ENCODE assay signal across 13 cellular contexts in the genomic region with DNA sequence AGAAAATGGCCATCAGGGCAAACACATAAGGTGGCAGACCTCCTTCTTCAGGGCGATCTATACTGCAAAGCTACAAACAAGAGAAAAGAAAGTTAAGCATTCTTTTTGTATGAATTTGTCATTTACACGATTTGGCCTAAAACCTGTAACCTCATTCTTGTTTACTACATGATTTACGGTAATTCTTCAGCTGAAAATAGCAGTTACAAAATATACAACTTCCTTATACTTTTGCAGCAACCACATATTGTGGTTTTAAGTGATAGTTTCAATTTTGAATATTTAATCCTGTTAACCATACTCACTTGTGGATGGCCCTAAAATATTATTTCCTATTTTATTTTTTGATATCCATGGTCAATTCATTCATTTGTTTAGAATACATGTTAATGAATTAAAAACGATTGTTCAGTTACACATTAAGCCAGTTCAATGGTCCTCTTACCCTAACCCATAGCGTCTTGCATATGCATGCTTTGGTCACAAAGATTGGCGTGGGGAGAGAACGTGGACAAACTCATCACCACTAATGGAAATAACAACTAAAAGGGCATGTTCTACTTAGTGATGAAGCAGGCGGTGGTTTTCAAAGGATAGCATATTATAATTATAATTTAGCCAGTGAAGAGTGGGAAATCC. TPM values are rescaled to one million over a fixed set of nuclear protein-coding genes. Genes with fewer than 3 reads are reported as not detected.
DNase-seq lines count a peak whose midpoint lies in the region; ATAC-seq and TF ChIP-seq lines count a peak whose summit lies in the region.
"Had no signal": no experiment of that assay in that cellular context is flagged by ENCODE, and none has a peak within 500 bp of the region (broad histone marks: within the 10 kb centered on the region; RNA-seq: fewer than 3 reads in every experiment).

No MANE protein-coding gene starts in this region.

- no peak for DNase-seq in activated CD8-positive, alpha-beta memory T cell treated with anti-CD3 and anti-CD28 coated beads, Interleukin-2, amount 10 ng/mL, durations not matched to agents 7 days and 5 days
- DNase-seq in activated CD8-positive, alpha-beta memory T cell treated with anti-CD3 and anti-CD28 coated beads for 24 hours, result no peak
- no peak for DNase-seq in activated CD8-positive, alpha-beta T cell treated with anti-CD3 and anti-CD28 coated beads for 36 hours
- no peak for DNase-seq in stimulated activated naive B cell treated with anti-CD40 and anti-IgM and Interleukin-4, amounts not matched to agents 10 μg/mL and 1 μg/mL and 100 μg/mL, for 72 hours
- DNase-seq in lower leg skin (ENCODE audit: low spot score in 2 of 2) (no peak), mesenteric fat pad (ENCODE audit: low spot score) (no peak)
- DNase-seq: ACHN, GM23248, hippocampal formation had no signal

- no peak for TF ChIP-seq POLR2A in lower leg skin (IDR thresholded peaks at IDR 0.05)

- H3K9me3 Mint-ChIP-seq in activated CD8-positive, alpha-beta memory T cell treated with anti-CD3 and anti-CD28 coated beads, Interleukin-2, amount 10 ng/mL, durations not matched to agents 7 days and 5 days (ENCODE audit: low read depth), result no peaks in the 10 kb centered on the region
- no peaks in the 10 kb centered on the region for H3K9me3 Mint-ChIP-seq in activated CD8-positive, alpha-beta T cell treated with anti-CD3 and anti-CD28 coated beads for 36 hours
- H3K9me3 Mint-ChIP-seq in stimulated activated naive B cell treated with anti-CD40 and anti-IgM and Interleukin-4, amounts not matched to agents 10 μg/mL and 1 μg/mL and 100 μg/mL, for 72 hours, result peaks cover 0 to 2% of the 10 kb centered on the region in 2 donors

- 86 to 88% methylated on average over 8 of the region's 8 CpGs for WGBS in lower leg skin, 2 donors

- POLR2A ChIA-PET in activated CD8-positive, alpha-beta T cell treated with anti-CD3 and anti-CD28 coated beads for 36 hours (lab: Charles Lee), result interaction anchor here (0.9 to 1.1 kb wide), 2 partner anchors 10 to 63 kb away, joined by 3 to 4 read pairs; no protein-coding TSS in a partner anchor

- TF ChIP-seq CTCF in activated CD8-positive, alpha-beta T cell treated with anti-CD3 and anti-CD28 coated beads for 36 hours (IDR thresholded peaks at IDR 0.05), result no peak
- TF ChIP-seq CTCF in lower leg skin (IDR thresholded peaks at IDR 0.05), result no peak

- peaks cover 85% of the 10 kb centered on the region for H3K36me3 Mint-ChIP-seq in activated CD8-positive, alpha-beta memory T cell treated with anti-CD3 and anti-CD28 coated beads, Interleukin-2, amount 10 ng/mL, durations not matched to agents 7 days and 5 days
- H3K36me3 Mint-ChIP-seq in activated CD8-positive, alpha-beta T cell treated with anti-CD3 and anti-CD28 coated beads for 36 hours (ENCODE audit: low read depth), result peaks cover 83% of the 10 kb centered on the region
- peaks cover 42 to 67% of the 10 kb centered on the region in 2 donors for H3K36me3 Mint-ChIP-seq in stimulated activated naive B cell treated with anti-CD40 and anti-IgM and Interleukin-4, amounts not matched to agents 10 μg/mL and 1 μg/mL and 100 μg/mL, for 72 hours

- no peaks in the 10 kb centered on the region for H3K27me3 Mint-ChIP-seq in activated CD8-positive, alpha-beta memory T cell treated with anti-CD3 and anti-CD28 coated beads, Interleukin-2, amount 10 ng/mL, durations not matched to agents 7 days and 5 days
- no peaks in the 10 kb centered on the region for H3K27me3 Mint-ChIP-seq in activated CD8-positive, alpha-beta T cell treated with anti-CD3 and anti-CD28 coated beads for 36 hours
- H3K27me3 Mint-ChIP-seq in stimulated activated naive B cell treated with anti-CD40 and anti-IgM and Interleukin-4, amounts not matched to agents 10 μg/mL and 1 μg/mL and 100 μg/mL, for 72 hours, result no peaks in the 10 kb centered on the region

- intact Hi-C loops in activated CD8-positive, alpha-beta T cell treated with anti-CD3 and anti-CD28 coated beads for 36 hours (cut with micrococcal nuclease), result loop anchor here (5.0 kb wide), 1 partner anchor 40 kb away; no protein-coding TSS in a partner anchor
- intact Hi-C loops in lower leg skin (cut with DNase I; ENCODE audit: low total_unique reads), result no loop called here

- no peak overlapping the region for H3K4me3 ChIP-seq in lower leg skin (ENCODE audit: low read depth, poor library complexity, severe bottlenecking)
- H3K4me3 ChIP-seq: GM23248, SK-N-MC, tibial nerve had no signal

- CTCF ChIA-PET in activated CD8-positive, alpha-beta memory T cell treated with anti-CD3 and anti-CD28 coated beads, Interleukin-2, amount 10 ng/mL, durations not matched to agents 7 days and 5 days (lab: Charles Lee), result interaction anchor here (0.8 to 5.6 kb wide), 2 partner anchors 8 to 13 kb away, joined by 3 to 33 read pairs; no protein-coding TSS in a partner anchor
- CTCF ChIA-PET in activated CD8-positive, alpha-beta T cell treated with anti-CD3 and anti-CD28 coated beads for 36 hours (lab: Charles Lee), result no interaction called here

- ATAC-seq in activated CD8-positive, alpha-beta memory T cell treated with anti-CD3 and anti-CD28 coated beads, Interleukin-2, amount 10 ng/mL, durations not matched to agents 7 days and 5 days, result peak; percentile 60
- ATAC-seq in HG03378 (IDR thresholded peaks at IDR 0.05; ENCODE audit: unreplicated experiment) (peak; percentile 37), HG03439 (IDR thresholded peaks at IDR 0.05; ENCODE audit: unreplicated experiment) (no peak)
- ATAC-seq in activated CD8-positive, alpha-beta T cell treated with anti-CD3 and anti-CD28 coated beads for 36 hours, result peak; percentile 43
- ATAC-seq in stimulated activated naive B cell treated with anti-CD40 and anti-IgM and Interleukin-4, amounts not matched to agents 10 μg/mL and 1 μg/mL and 100 μg/mL, for 72 hours (replicated peaks), result peak; percentile 60 to 67

- peaks cover 43% of the 10 kb centered on the region for H3K4me1 Mint-ChIP-seq in activated CD8-positive, alpha-beta memory T cell treated with anti-CD3 and anti-CD28 coated beads, Interleukin-2, amount 10 ng/mL, durations not matched to agents 7 days and 5 days
- H3K4me1 Mint-ChIP-seq in activated CD8-positive, alpha-beta T cell treated with anti-CD3 and anti-CD28 coated beads for 36 hours (ENCODE audit: low read depth), result peaks cover 49% of the 10 kb centered on the region
- peaks cover 15 to 19% of the 10 kb centered on the region in 2 donors for H3K4me1 Mint-ChIP-seq in stimulated activated naive B cell treated with anti-CD40 and anti-IgM and Interleukin-4, amounts not matched to agents 10 μg/mL and 1 μg/mL and 100 μg/mL, for 72 hours

- H3K27ac Mint-ChIP-seq in activated CD8-positive, alpha-beta memory T cell treated with anti-CD3 and anti-CD28 coated beads, Interleukin-2, amount 10 ng/mL, durations not matched to agents 7 days and 5 days, result peak overlapping the region; percentile 96
- peak overlapping the region; percentile 57 for H3K27ac Mint-ChIP-seq in activated CD8-positive, alpha-beta T cell treated with anti-CD3 and anti-CD28 coated beads for 36 hours
- peak overlapping the region; percentile 32 for H3K27ac Mint-ChIP-seq in stimulated activated naive B cell treated with anti-CD40 and anti-IgM and Interleukin-4, amounts not matched to agents 10 μg/mL and 1 μg/mL and 100 μg/mL, for 72 hours

- H3K4me3 Mint-ChIP-seq in activated CD8-positive, alpha-beta memory T cell treated with anti-CD3 and anti-CD28 coated beads, Interleukin-2, amount 10 ng/mL, durations not matched to agents 7 days and 5 days, result peak overlapping the region; percentile 81
- peak overlapping the region; percentile 67 for H3K4me3 Mint-ChIP-seq in activated CD8-positive, alpha-beta T cell treated with anti-CD3 and anti-CD28 coated beads for 36 hours
- peak overlapping the region; percentile 4 to 39 for H3K4me3 Mint-ChIP-seq in stimulated activated naive B cell treated with anti-CD40 and anti-IgM and Interleukin-4, amounts not matched to agents 10 μg/mL and 1 μg/mL and 100 μg/mL, for 72 hours

RNA-seq across cellular contexts. Expression of a gene that starts 16.6 kb away (rescaled TPM):
- 10 to 100 TPM; 44.9 to 46.7 TPM for total RNA-seq in activated CD8-positive, alpha-beta memory T cell treated with anti-CD3 and anti-CD28 coated beads, Interleukin-2, amount 10 ng/mL, durations not matched to agents 7 days and 5 days
- total RNA-seq in activated CD8-positive, alpha-beta T cell treated with anti-CD3 and anti-CD28 coated beads for 36 hours, result 10 to 100 TPM; 32.0 to 33.6 TPM
- total RNA-seq in lower leg skin (100 to 1,000 TPM in 1 of 4 donors, 10 to 100 TPM in 3; 75.9 to 132 (median 89.5) TPM), mesenteric fat pad (30.2 TPM)

RNA-seq across cellular contexts. Expression of a gene that starts 55.2 kb away (rescaled TPM):
- 10 to 100 TPM; 16.3 to 20.0 TPM for total RNA-seq in activated CD8-positive, alpha-beta memory T cell treated with anti-CD3 and anti-CD28 coated beads, Interleukin-2, amount 10 ng/mL, durations not matched to agents 7 days and 5 days
- 10 to 100 TPM; 33.3 to 35.0 TPM for total RNA-seq in activated CD8-positive, alpha-beta T cell treated with anti-CD3 and anti-CD28 coated beads for 36 hours
- total RNA-seq in lower leg skin (10 to 100 TPM; 24.1 to 36.1 (median 27.6) TPM), mesenteric fat pad (45.2 TPM)

Comparison
In these comparisons a context has a peak if more than half of its experiments do, and no peak if none do; other contexts are left out.
1. H3K27ac Mint-ChIP-seq: peak in every context shown above with its lines; median percentile 96 in activated CD8-positive, alpha-beta memory T cell treated with anti-CD3 and anti-CD28 coated beads, Interleukin-2, amount 10 ng/mL, durations not matched to agents 7 days and 5 days; 57 in activated CD8-positive, alpha-beta T cell treated with anti-CD3 and anti-CD28 coated beads for 36 hours; 32 in stimulated activated naive B cell treated with anti-CD40 and anti-IgM and Interleukin-4, amounts not matched to agents 10 μg/mL and 1 μg/mL and 100 μg/mL, for 72 hours.
2. H3K4me3 Mint-ChIP-seq: peak in every context shown above with its lines; median percentile 81 in activated CD8-positive, alpha-beta memory T cell treated with anti-CD3 and anti-CD28 coated beads, Interleukin-2, amount 10 ng/mL, durations not matched to agents 7 days and 5 days; 67 in activated CD8-positive, alpha-beta T cell treated with anti-CD3 and anti-CD28 coated beads for 36 hours; 22 in stimulated activated naive B cell treated with anti-CD40 and anti-IgM and Interleukin-4, amounts not matched to agents 10 μg/mL and 1 μg/mL and 100 μg/mL, for 72 hours.